Comparison of ENCODE assay signal across 9 cellular contexts in genomic region chr18:24964213-24964612, GRCh38.
DNase-seq lines count a peak whose midpoint lies in the region; ATAC-seq, FAIRE-seq and TF ChIP-seq lines count a peak whose summit lies in the region.
"Had no signal": no experiment of that assay in that cellular context is flagged by ENCODE, and none has a peak within 500 bp of the region (broad histone marks: within the 10 kb centered on the region; RNA-seq: fewer than 3 reads in every experiment).

No MANE protein-coding gene starts in this region.

- no peaks in the 10 kb centered on the region for H3F3A ChIP-seq in smooth muscle cell (ENCODE audit: low read depth)

- H3K4me2 ChIP-seq in smooth muscle cell = no peak overlapping the region

- no peak for TF ChIP-seq POLR2A in esophagus squamous epithelium (IDR thresholded peaks at IDR 0.05)

- DNase-seq in GM12864 (ENCODE audit: low read depth) (peak; percentile 21), HS-27A (ENCODE audit: low read depth) (peak; percentile 2), bronchial epithelial cell (ENCODE audit: low read depth) (peak; percentile 23), esophagus squamous epithelium (lab: John Stamatoyannopoulos, UW) (no peak), ecto neural progenitor cell (ENCODE audit: low spot score) (no peak), T-helper 9 cell (no peak), smooth muscle cell (lab: John Stamatoyannopoulos, UW; ENCODE audit: unreplicated experiment) (no peak)
- DNase-seq: NCI-H2171 treated with DMSO at 0.1 percent for 48 hours had no signal

- H3K79me2 ChIP-seq in smooth muscle cell (ENCODE audit: low read depth) = no peaks in the 10 kb centered on the region

- H3K27ac ChIP-seq in esophagus squamous epithelium = no peak overlapping the region
- H3K27ac ChIP-seq in smooth muscle cell (ENCODE audit: low read depth) = no peak overlapping the region

- no peaks in the 10 kb centered on the region for H3K4me1 ChIP-seq in esophagus squamous epithelium
- H3K4me1 ChIP-seq in smooth muscle cell (ENCODE audit: low read depth) = no peaks in the 10 kb centered on the region

- H3K9me3 ChIP-seq in esophagus squamous epithelium (no peaks in the 10 kb centered on the region), smooth muscle cell (replicated peaks; ENCODE audit: low read depth) (no peaks in the 10 kb centered on the region)

- no peak for FAIRE-seq in bronchial epithelial cell (lab: Jason Lieb, UNC)

- no peaks in the 10 kb centered on the region for H4K20me1 ChIP-seq in smooth muscle cell (ENCODE audit: low read depth)

- no peak overlapping the region for H2AFZ ChIP-seq in smooth muscle cell (ENCODE audit: low read depth)

- TF ChIP-seq CTCF in GM12864 (IDR thresholded peaks at IDR 0.05; ENCODE audit: low read depth, low read length, missing control alignments) (no peak), bronchial epithelial cell (IDR thresholded peaks at IDR 0.05; ENCODE audit: insufficient read depth, low read length, severe bottlenecking) (no peak), esophagus squamous epithelium (IDR thresholded peaks at IDR 0.05) (no peak), smooth muscle cell (IDR thresholded peaks at IDR 0.05; ENCODE audit: borderline replicate concordance, insufficient read depth, poor library complexity, severe bottlenecking) (no peak)

- intact Hi-C loops in esophagus squamous epithelium (cut with DNase I) = no loop called here

- H3K4me3 ChIP-seq in GM12864 (ENCODE audit: low read depth, low read length) = no peak overlapping the region
- H3K4me3 ChIP-seq in bronchial epithelial cell (ENCODE audit: low read depth, low read length) = no peak overlapping the region
- H3K4me3 ChIP-seq in esophagus squamous epithelium = no peak overlapping the region
- no peak overlapping the region for H3K4me3 ChIP-seq in smooth muscle cell

- no peaks in the 10 kb centered on the region for H3K27me3 ChIP-seq in bronchial epithelial cell (ENCODE audit: control insufficient read depth, insufficient read depth, low read length)
- H3K27me3 ChIP-seq in esophagus squamous epithelium = no peaks in the 10 kb centered on the region
- no peaks in the 10 kb centered on the region for H3K27me3 ChIP-seq in smooth muscle cell (ENCODE audit: low read depth)

- peak; percentile 85 for ATAC-seq in GM21576 (IDR thresholded peaks at IDR 0.05; ENCODE audit: unreplicated experiment)

- WGBS in esophagus squamous epithelium, 2 donors = 58 to 68% methylated on average over 4 of the region's 4 CpGs
- 66% methylated on average over 4 of the region's 4 CpGs for WGBS in smooth muscle cell (ENCODE audit: low lambda C conversion rate)

- H3K36me3 ChIP-seq in bronchial epithelial cell (ENCODE audit: control insufficient read depth, insufficient read depth, low read length) (no peaks in the 10 kb centered on the region), esophagus squamous epithelium (no peaks in the 10 kb centered on the region), smooth muscle cell (ENCODE audit: low read depth) (no peaks in the 10 kb centered on the region)

- H3K9ac ChIP-seq in smooth muscle cell (ENCODE audit: low read depth) = no peak overlapping the region

Comparison
In these comparisons a context has a peak if more than half of its experiments do, and no peak if none do; other contexts are left out.
1. DNase-seq: peak in GM12864 (single experiment), HS-27A (single experiment) and bronchial epithelial cell (single experiment); none in esophagus squamous epithelium (single experiment), ecto neural progenitor cell (single experiment), T-helper 9 cell (single experiment) and smooth muscle cell (single experiment).